1 cellular context compared by ENCODE assay signal in the genomic region with DNA sequence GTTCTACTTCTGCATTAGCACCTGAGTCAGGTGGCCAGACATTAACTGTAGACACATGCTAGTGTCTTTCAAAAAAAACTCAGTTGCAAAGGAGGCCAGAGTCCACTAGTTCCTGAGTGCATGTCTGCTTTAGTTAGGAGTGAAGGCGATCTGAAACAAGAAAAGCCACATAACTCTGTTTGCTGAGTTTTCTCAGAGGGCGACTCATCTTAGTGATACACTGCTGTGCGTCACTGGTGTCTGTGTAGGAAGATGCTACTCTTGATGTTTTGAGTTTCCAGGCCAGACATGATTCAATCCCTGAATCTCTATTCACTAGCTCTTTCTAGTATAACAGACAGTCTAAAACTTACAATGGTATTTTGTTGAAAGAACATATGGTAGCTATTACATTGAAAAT.
TF ChIP-seq lines count a peak whose summit lies in the region.

No MANE protein-coding gene starts in this region.

TF ChIP-seq in H1, 55 proteins besides CTCF, POLR2A, EP300 and RAD21 (continued from another document):
- TF ChIP-seq CHD7 (IDR thresholded peaks at IDR 0.05; ENCODE audit: insufficient replicate concordance, low read length) = no peak
- TF ChIP-seq, protein P1, sequence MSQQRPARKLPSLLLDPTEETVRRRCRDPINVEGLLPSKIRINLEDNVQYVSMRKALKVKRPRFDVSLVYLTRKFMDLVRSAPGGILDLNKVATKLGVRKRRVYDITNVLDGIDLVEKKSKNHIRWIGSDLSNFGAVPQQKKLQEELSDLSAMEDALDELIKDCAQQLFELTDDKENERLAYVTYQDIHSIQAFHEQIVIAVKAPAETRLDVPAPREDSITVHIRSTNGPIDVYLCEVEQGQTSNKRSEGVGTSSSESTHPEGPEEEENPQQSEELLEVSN (IDR thresholded peaks at IDR 0.05) = no peak
TF ChIP-seq in H1: peak in this region for 0.
